1 cellular context compared by ENCODE assay signal in genomic region chr12:56117778-56118687, GRCh38.
A peak's percentile ranks its signal among the peaks of the same experiment; 100 is the strongest.
TF ChIP-seq lines count a peak whose summit lies in the region.

ZC3H10 (plus strand) TSS chr12:56118266; CDS start chr12:56120563, 2,297 bp downstream.

TF ChIP-seq in HepG2, 621 proteins besides CTCF, POLR2A, EP300 and RAD21 (continued from another document and continues in another):
- TF ChIP-seq ZBTB10 (CRISPR knock-in tag; IDR thresholded peaks at IDR 0.05; ENCODE audit: borderline replicate concordance), result 0 out of 2 replicates have a peak, but pooled peaks have one; percentile 60
- peak; percentile 63; the same call in 1 of the 2 replicates for TF ChIP-seq TSC22D2 (CRISPR knock-in tag; IDR thresholded peaks at IDR 0.05; ENCODE audit: borderline replicate concordance)
- peak; percentile 66; the same call in 1 of the 2 replicates for TF ChIP-seq ZNF766 (CRISPR knock-in tag; IDR thresholded peaks at IDR 0.05; ENCODE audit: borderline replicate concordance)
- peak; percentile 32; the same call in 1 of the 2 replicates for TF ChIP-seq TBX3 (IDR thresholded peaks at IDR 0.05; ENCODE audit: borderline replicate concordance)
- peak; percentile 57; the same call in 1 of the 2 replicates for TF ChIP-seq HES4 (CRISPR knock-in tag; IDR thresholded peaks at IDR 0.05; ENCODE audit: borderline replicate concordance)
- peak; percentile 91 for TF ChIP-seq ZNF143 (CRISPR knock-in tag; IDR thresholded peaks at IDR 0.05)
- peak; percentile 82 for TF ChIP-seq ZNF724P (CRISPR knock-in tag; IDR thresholded peaks at IDR 0.05; ENCODE audit: borderline replicate concordance)
- no peak for TF ChIP-seq RFXANK (CRISPR knock-in tag; IDR thresholded peaks at IDR 0.05)
- peak; percentile 92 for TF ChIP-seq TAF15 (IDR thresholded peaks at IDR 0.05; ENCODE audit: low read depth, low read length, poor library complexity, severe bottlenecking)
- TF ChIP-seq KLF6 (CRISPR knock-in tag; IDR thresholded peaks at IDR 0.05), result peak; percentile 82; the same call in 1 of the 2 replicates
- TF ChIP-seq ZUFSP (CRISPR knock-in tag; IDR thresholded peaks at IDR 0.05; ENCODE audit: borderline replicate concordance), result no peak
- TF ChIP-seq GLI4 (CRISPR knock-in tag; IDR thresholded peaks at IDR 0.05; ENCODE audit: borderline replicate concordance), result no peak
- peak; percentile 98 for TF ChIP-seq PHF20 (CRISPR knock-in tag; IDR thresholded peaks at IDR 0.05)
- TF ChIP-seq ZNF570 (CRISPR knock-in tag; IDR thresholded peaks at IDR 0.05; ENCODE audit: borderline replicate concordance), result no peak
- TF ChIP-seq KMT2A (CRISPR knock-in tag; IDR thresholded peaks at IDR 0.05), result peak; percentile 3; the same call in 1 of the 2 replicates
- 0 out of 2 replicates have a peak, but pooled peaks have one; percentile 44 for TF ChIP-seq SKIL (CRISPR knock-in tag; IDR thresholded peaks at IDR 0.05; ENCODE audit: borderline replicate concordance)
- TF ChIP-seq ZZZ3 (CRISPR knock-in tag; IDR thresholded peaks at IDR 0.05; ENCODE audit: borderline replicate concordance), result peak; percentile 98
- no peak for TF ChIP-seq SOX6 (IDR thresholded peaks at IDR 0.05)
- TF ChIP-seq SOX6 (CRISPR knock-in tag; IDR thresholded peaks at IDR 0.05), result peak; percentile 80
- peak; percentile 95 for TF ChIP-seq CSRNP1 (CRISPR knock-in tag; IDR thresholded peaks at IDR 0.05)
- peak; percentile 41; the same call in 1 of the 2 replicates for TF ChIP-seq SAFB2 (CRISPR knock-in tag; IDR thresholded peaks at IDR 0.05; ENCODE audit: borderline replicate concordance, low read depth)
- TF ChIP-seq ATF6 (CRISPR knock-in tag; conservative IDR thresholded peaks at IDR 0.05), result 0 out of 2 replicates have a peak, but pooled peaks have one; percentile 65
- TF ChIP-seq GMEB2 (CRISPR knock-in tag; IDR thresholded peaks at IDR 0.05; ENCODE audit: low read depth), result peak; percentile 84
- peak; percentile 95 for TF ChIP-seq ZFP91 (CRISPR knock-in tag; IDR thresholded peaks at IDR 0.05; ENCODE audit: borderline replicate concordance)
- 0 out of 2 replicates have a peak, but pooled peaks have one; percentile 28 for TF ChIP-seq ZNF256 (CRISPR knock-in tag; conservative IDR thresholded peaks at IDR 0.05)
- TF ChIP-seq MLLT10 (CRISPR knock-in tag; IDR thresholded peaks at IDR 0.05), result no peak
- TF ChIP-seq TGIF2 (CRISPR knock-in tag; IDR thresholded peaks at IDR 0.05), result peak; percentile 58; the same call in 1 of the 2 replicates
- TF ChIP-seq SIX4 (CRISPR knock-in tag; IDR thresholded peaks at IDR 0.05), result peak; percentile 80; the same call in 1 of the 2 replicates
- no peak for TF ChIP-seq SNRNP70 (IDR thresholded peaks at IDR 0.05; ENCODE audit: low read depth, low read length)
- TF ChIP-seq ZHX1 (CRISPR knock-in tag; IDR thresholded peaks at IDR 0.05; ENCODE audit: low read depth), result peak; percentile 84; the same call in 1 of the 2 replicates
- TF ChIP-seq ZNF30 (CRISPR knock-in tag; IDR thresholded peaks at IDR 0.05), result no peak
- TF ChIP-seq NFYC (CRISPR knock-in tag; IDR thresholded peaks at IDR 0.05), result peak; percentile 56
- no peak for TF ChIP-seq ZKSCAN1 (IDR thresholded peaks at IDR 0.05; ENCODE audit: low read length)
- no peak for TF ChIP-seq GLMP (CRISPR knock-in tag; IDR thresholded peaks at IDR 0.05; ENCODE audit: borderline replicate concordance)
- TF ChIP-seq EHMT2 (IDR thresholded peaks at IDR 0.05; ENCODE audit: borderline replicate concordance, low read depth, low read length), result no peak
- TF ChIP-seq PAWR (CRISPR knock-in tag; IDR thresholded peaks at IDR 0.05; ENCODE audit: borderline replicate concordance), result no peak
- peak; percentile 88 for TF ChIP-seq ZBTB21 (CRISPR knock-in tag; IDR thresholded peaks at IDR 0.05)
- no peak; the same call in 1 of the 2 replicates for TF ChIP-seq EED (CRISPR knock-in tag; IDR thresholded peaks at IDR 0.05)
- peak; percentile 86; the same call in 1 of the 2 replicates for TF ChIP-seq ZNF615 (CRISPR knock-in tag; IDR thresholded peaks at IDR 0.05; ENCODE audit: borderline replicate concordance)
- TF ChIP-seq MED13 (CRISPR knock-in tag; IDR thresholded peaks at IDR 0.05), result peak; percentile 69; the same call in 1 of the 2 replicates
- peak; percentile 96 for TF ChIP-seq GATAD1 (CRISPR knock-in tag; IDR thresholded peaks at IDR 0.05)
- peak; percentile 31; the same call in 1 of the 2 replicates for TF ChIP-seq STAG1 (CRISPR knock-in tag; IDR thresholded peaks at IDR 0.05)
- no peak for TF ChIP-seq ZBTB42 (CRISPR knock-in tag; IDR thresholded peaks at IDR 0.05)
- peak; percentile 22 for TF ChIP-seq SRSF1 (optimal IDR thresholded peaks at IDR 0.05; ENCODE audit: low read depth, low read length)
- no peak for TF ChIP-seq ISX (CRISPR knock-in tag; conservative IDR thresholded peaks at IDR 0.05)
- peak; percentile 93 for TF ChIP-seq ZNF138 (CRISPR knock-in tag; IDR thresholded peaks at IDR 0.05; ENCODE audit: low read depth)
- TF ChIP-seq SOX13 (IDR thresholded peaks at IDR 0.05), result no peak
- TF ChIP-seq SOX13 (CRISPR knock-in tag; conservative IDR thresholded peaks at IDR 0.05 in 1 of 2, IDR thresholded peaks at IDR 0.05 in 1 of 2), result peak in 1 of 2 experiments; percentile 46; a peak in 1 of 4 replicates
